31 cellular contexts compared by ENCODE assay signal in genomic region chr18:8097942-8098341, GRCh38.
"Had no signal": no experiment of that assay in that cellular context is flagged by ENCODE, and none has a peak within 500 bp of the region (broad histone marks: within the 10 kb centered on the region; RNA-seq: fewer than 3 reads in every experiment).

No MANE protein-coding gene starts in this region.

- H3K27me3 ChIP-seq: heart left ventricle, pancreas, suprapubic skin, tibial artery, upper lobe of right lung had no signal

- H3K4me3 ChIP-seq: heart left ventricle, lower lobe of right lung, pancreas, prostate gland, smooth muscle cell, suprapubic skin, tibial artery, upper lobe of right lung had no signal

- H3K27ac ChIP-seq: heart left ventricle, lower lobe of right lung, pancreas, prostate gland, suprapubic skin, tibial artery, upper lobe of right lung had no signal

- H3K4me1 ChIP-seq: lower lobe of right lung, pancreas, prostate gland, suprapubic skin, tibial artery had no signal

- H3K9me3 ChIP-seq: pancreas, prostate gland, upper lobe of right lung had no signal

- DNase-seq: activated CD4-positive, alpha-beta memory T cell treated with anti-CD3 and anti-CD28 coated beads, Interleukin-2, amount 10 ng/mL, durations not matched to agents 7 days and 5 days; activated CD4-positive, alpha-beta T cell treated with anti-CD3 and anti-CD28 coated beads for 1 hour; activated CD4-positive, alpha-beta T cell treated with anti-CD3 and anti-CD28 coated beads, Interleukin-2, amount 10 ng/mL, durations not matched to agents 7 days and 5 days; activated CD8-positive, alpha-beta memory T cell treated with anti-CD3 and anti-CD28 coated beads, Interleukin-2, amount 50 U/mL, for 48 hours; activated gamma-delta T cell treated with Interleukin-2 at 50 U/mL for 16 hours; activated naive CD4-positive, alpha-beta T cell treated with anti-CD3 and anti-CD28 coated beads, Interleukin-2, amount 50 U/mL, for 16 hours; activated T-cell treated with anti-CD3 and anti-CD28 coated beads, Interleukin-2, amount 50 U/mL, for 24 hours; amygdala; caudate nucleus; endodermal cell; foreskin fibroblast; heart left ventricle; hypothalamus; immature natural killer cell; kidney glomerular epithelial cell; lower lobe of right lung; mesenchymal stem cell; naive thymus-derived CD8-positive, alpha-beta T cell; nucleus accumbens; pancreas; retina; stimulated activated CD4-positive, alpha-beta T cell treated with anti-CD3 and anti-CD28 coated beads, Interleukin-2, amount 100 ng/mL, for 24 hours; stimulated activated naive CD4-positive, alpha-beta T cell; tibial artery; upper lobe of right lung had no signal

- ATAC-seq: activated T-helper 17 cell treated with anti-CD3 and anti-CD28 coated beads, Interleukin-2, amount 50 U/mL, for 72 hours; esophagus mucosa; left lobe of liver; lower lobe of right lung; naive thymus-derived CD8-positive, alpha-beta T cell; pancreas; upper lobe of right lung had no signal

- FAIRE-seq: pancreas had no signal
